ENCODE assay signal across 8 cellular contexts in the genomic region with DNA sequence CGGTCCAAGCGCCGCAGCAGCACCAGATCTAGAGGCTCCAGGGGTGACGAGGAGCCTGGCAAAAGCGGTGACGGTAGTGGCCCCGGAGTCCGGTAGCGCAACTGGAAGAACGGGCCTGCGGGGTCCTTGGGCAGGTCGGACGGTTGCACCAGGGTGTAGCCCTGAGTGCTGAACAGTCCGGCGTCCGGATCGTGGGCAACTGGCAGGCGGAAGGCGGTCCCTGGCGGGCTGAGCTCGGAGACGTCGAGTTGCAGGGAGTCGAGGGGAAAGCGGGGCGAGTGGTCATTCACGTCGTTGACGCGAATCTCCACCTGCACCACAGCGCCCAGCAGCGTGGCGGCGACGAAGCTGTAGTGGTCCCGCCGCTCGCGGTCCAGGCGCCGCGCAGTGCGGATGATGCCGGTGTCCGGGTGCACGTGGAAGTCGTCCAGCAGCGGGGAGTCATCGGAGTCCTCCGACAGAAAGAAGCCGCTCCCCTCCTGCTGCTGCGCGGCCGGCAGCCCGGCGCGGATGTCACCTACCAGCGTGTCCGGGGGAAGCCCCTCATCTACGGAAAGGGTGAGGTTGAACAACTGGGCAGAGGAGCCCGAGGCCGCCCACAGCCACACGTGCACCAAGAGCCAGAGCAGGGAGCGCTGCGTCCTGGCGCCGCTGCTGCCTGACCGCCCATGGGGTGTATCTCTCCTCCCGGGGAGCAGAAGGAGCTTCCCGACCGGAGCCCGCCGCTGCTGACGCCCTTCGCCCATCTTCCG.
DNase-seq lines count a peak whose midpoint lies in the region; ATAC-seq lines count a peak whose summit lies in the region.

No MANE protein-coding gene starts in this region.

- H3K27ac ChIP-seq in iPS-20b (ENCODE audit: low read length) = no peak overlapping the region

- H3K4me1 Mint-ChIP-seq in activated naive CD4-positive, alpha-beta T cell treated with anti-CD3 and anti-CD28 coated beads, Interleukin-2, amount 10 ng/mL, durations not matched to agents 7 days and 5 days = peaks cover 18% of the 10 kb centered on the region
- peaks cover 13 to 27% of the 10 kb centered on the region in 2 donors for H3K4me1 Mint-ChIP-seq in stimulated activated naive B cell treated with anti-CD40 and anti-IgM and Interleukin-4, amounts not matched to agents 10 μg/mL and 1 μg/mL and 100 μg/mL, for 72 hours

- peaks cover 4% of the 10 kb centered on the region; the same call in 1 of the 2 replicates for H3K4me1 ChIP-seq in iPS-20b (ENCODE audit: insufficient read depth, low read length)

- peak; percentile 68 for ATAC-seq in HG02943 (IDR thresholded peaks at IDR 0.05; ENCODE audit: low read depth, unreplicated experiment)
- peak; percentile 86 to 88 for ATAC-seq in stimulated activated naive B cell treated with anti-CD40 and anti-IgM and Interleukin-4, amounts not matched to agents 10 μg/mL and 1 μg/mL and 100 μg/mL, for 72 hours (replicated peaks)

- DNase-seq in activated naive CD4-positive, alpha-beta T cell treated with anti-CD3 and anti-CD28 coated beads, Interleukin-2, amount 10 ng/mL, durations not matched to agents 7 days and 5 days = no peak
- no peak for DNase-seq in activated naive CD4-positive, alpha-beta T cell treated with anti-CD3 and anti-CD28 coated beads, Interleukin-2, amount 50 U/mL, for 16 hours
- peak; percentile 35 to 46 for DNase-seq in activated T-cell treated with anti-CD3 and anti-CD28 coated beads, Interleukin-2, amount 50 U/mL, for 48 hours
- DNase-seq in stimulated activated naive B cell treated with anti-CD40 and anti-IgM and Interleukin-4, amounts not matched to agents 10 μg/mL and 1 μg/mL and 100 μg/mL, for 72 hours = peak; percentile 50
- DNase-seq in NK-92 treated with Interleukin-12 subunit alpha and Interleukin-12 subunit beta, amount 100 ng/mL, for 24 hours (lab: John Stamatoyannopoulos, UW) = no peak
- no peak for DNase-seq in effector CD4-positive, alpha-beta T cell

- peak overlapping the region; percentile 66 for H3K4me3 ChIP-seq in iPS-20b (ENCODE audit: low read length)

- CTCF ChIA-PET in activated naive CD4-positive, alpha-beta T cell treated with anti-CD3 and anti-CD28 coated beads, Interleukin-2, amount 10 ng/mL, durations not matched to agents 7 days and 5 days (lab: Charles Lee) = interaction anchor here (1.0 kb wide), 1 partner anchor 15 kb away, joined by 3 read pairs; no protein-coding TSS in a partner anchor

- peaks cover 64% of the 10 kb centered on the region for H3K27me3 Mint-ChIP-seq in activated naive CD4-positive, alpha-beta T cell treated with anti-CD3 and anti-CD28 coated beads, Interleukin-2, amount 10 ng/mL, durations not matched to agents 7 days and 5 days
- H3K27me3 Mint-ChIP-seq in stimulated activated naive B cell treated with anti-CD40 and anti-IgM and Interleukin-4, amounts not matched to agents 10 μg/mL and 1 μg/mL and 100 μg/mL, for 72 hours = peaks cover 57 to 73% of the 10 kb centered on the region in 2 donors

- H3K27me3 ChIP-seq in iPS-20b (ENCODE audit: insufficient read depth, low read length) = peaks cover 95% of the 10 kb centered on the region

- peak overlapping the region; percentile 52 for H3K27ac Mint-ChIP-seq in activated naive CD4-positive, alpha-beta T cell treated with anti-CD3 and anti-CD28 coated beads, Interleukin-2, amount 10 ng/mL, durations not matched to agents 7 days and 5 days
- H3K27ac Mint-ChIP-seq in stimulated activated naive B cell treated with anti-CD40 and anti-IgM and Interleukin-4, amounts not matched to agents 10 μg/mL and 1 μg/mL and 100 μg/mL, for 72 hours = peak overlapping the region; percentile 74

- no peaks in the 10 kb centered on the region for H3K36me3 Mint-ChIP-seq in activated naive CD4-positive, alpha-beta T cell treated with anti-CD3 and anti-CD28 coated beads, Interleukin-2, amount 10 ng/mL, durations not matched to agents 7 days and 5 days
- peaks cover 0 to 3% of the 10 kb centered on the region in 2 donors for H3K36me3 Mint-ChIP-seq in stimulated activated naive B cell treated with anti-CD40 and anti-IgM and Interleukin-4, amounts not matched to agents 10 μg/mL and 1 μg/mL and 100 μg/mL, for 72 hours

- no peak overlapping the region for H3K9ac ChIP-seq in iPS-20b (ENCODE audit: low read depth, low read length)

- H3K36me3 ChIP-seq in iPS-20b (ENCODE audit: insufficient read depth, low read depth, low read length) = no peaks in the 10 kb centered on the region

- peak overlapping the region; percentile 55 for H3K4me3 Mint-ChIP-seq in activated naive CD4-positive, alpha-beta T cell treated with anti-CD3 and anti-CD28 coated beads, Interleukin-2, amount 10 ng/mL, durations not matched to agents 7 days and 5 days
- peak overlapping the region; percentile 85 to 87 for H3K4me3 Mint-ChIP-seq in stimulated activated naive B cell treated with anti-CD40 and anti-IgM and Interleukin-4, amounts not matched to agents 10 μg/mL and 1 μg/mL and 100 μg/mL, for 72 hours

- H3K9me3 ChIP-seq in iPS-20b (ENCODE audit: insufficient read depth, low read depth, low read length) = no peaks in the 10 kb centered on the region

- H3K9me3 Mint-ChIP-seq in activated naive CD4-positive, alpha-beta T cell treated with anti-CD3 and anti-CD28 coated beads, Interleukin-2, amount 10 ng/mL, durations not matched to agents 7 days and 5 days = no peaks in the 10 kb centered on the region
- H3K9me3 Mint-ChIP-seq in stimulated activated naive B cell treated with anti-CD40 and anti-IgM and Interleukin-4, amounts not matched to agents 10 μg/mL and 1 μg/mL and 100 μg/mL, for 72 hours = no peaks in the 10 kb centered on the region

Comparison
In these comparisons a context has a peak if more than half of its experiments do, and no peak if none do; other contexts are left out.
1. DNase-seq: peak in activated T-cell treated with anti-CD3 and anti-CD28 coated beads, Interleukin-2, amount 50 U/mL, for 48 hours (2 of 2) and stimulated activated naive B cell treated with anti-CD40 and anti-IgM and Interleukin-4, amounts not matched to agents 10 μg/mL and 1 μg/mL and 100 μg/mL, for 72 hours (single experiment); none in activated naive CD4-positive, alpha-beta T cell treated with anti-CD3 and anti-CD28 coated beads, Interleukin-2, amount 10 ng/mL, durations not matched to agents 7 days and 5 days (single experiment), activated naive CD4-positive, alpha-beta T cell treated with anti-CD3 and anti-CD28 coated beads, Interleukin-2, amount 50 U/mL, for 16 hours (single experiment), NK-92 treated with Interleukin-12 subunit alpha and Interleukin-12 subunit beta, amount 100 ng/mL, for 24 hours (single experiment) and effector CD4-positive, alpha-beta T cell (single experiment).